In the genomic region with DNA sequence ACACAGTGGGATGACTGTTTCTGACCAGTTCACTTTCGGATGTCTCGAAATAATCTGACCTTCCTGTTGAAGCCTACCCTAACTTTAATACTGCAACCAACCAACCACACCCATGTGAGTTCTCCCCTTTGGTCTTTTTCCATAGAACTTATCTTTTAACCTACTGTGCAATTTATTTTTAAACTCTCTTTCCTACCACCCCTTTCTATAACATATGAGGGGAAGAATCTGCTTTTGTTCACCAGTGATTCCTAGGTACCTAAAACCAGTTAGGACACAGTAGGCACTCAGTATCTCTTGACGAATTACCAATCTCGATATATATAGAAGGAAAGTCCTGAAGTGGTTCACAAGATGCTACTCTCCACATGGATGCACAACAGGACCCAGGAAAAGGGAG, we compare ENCODE assay signal across 30 cellular contexts. TPM values are rescaled to one million over a fixed set of nuclear protein-coding genes. Genes with fewer than 3 reads are reported as not detected.
"Had no signal": no experiment of that assay in that cellular context is flagged by ENCODE, and none has a peak within 500 bp of the region (broad histone marks: within the 10 kb centered on the region; RNA-seq: fewer than 3 reads in every experiment).

No MANE protein-coding gene starts in this region.

- H3K27ac ChIP-seq: colonic mucosa, epithelial cell of prostate, gastrocnemius medialis, hepatocyte, left lung, neutrophil, pancreas, testis, tibial artery, upper lobe of left lung, uterus had no signal

- H3K4me1 ChIP-seq: colonic mucosa, uterus had no signal

- H3K4me3 Mint-ChIP-seq: dendritic cell treated with granulocyte-macrophage colony-stimulating factor and Interleukin-4, amounts not matched to agents 40 ng/mL and 50 ng/mL, for 4 days; endodermal cell; mesothelial cell of epicardium; naive thymus-derived CD4-positive, alpha-beta T cell; neural crest cell; stimulated activated memory B cell treated with anti-CD40 and anti-IgM and Interleukin-4, amounts not matched to agents 10 μg/mL and 1 μg/mL and 100 μg/mL, for 72 hours had no signal

- H3K27ac Mint-ChIP-seq: dendritic cell treated with granulocyte-macrophage colony-stimulating factor and Interleukin-4, amounts not matched to agents 40 ng/mL and 50 ng/mL, for 4 days; endodermal cell; mesothelial cell of epicardium; stimulated activated memory B cell treated with anti-CD40 and anti-IgM and Interleukin-4, amounts not matched to agents 10 μg/mL and 1 μg/mL and 100 μg/mL, for 72 hours had no signal

- H3K9me3 Mint-ChIP-seq: dendritic cell treated with granulocyte-macrophage colony-stimulating factor and Interleukin-4, amounts not matched to agents 40 ng/mL and 50 ng/mL, for 4 days; endodermal cell; mesothelial cell of epicardium; naive thymus-derived CD4-positive, alpha-beta T cell; neural crest cell; stimulated activated memory B cell treated with anti-CD40 and anti-IgM and Interleukin-4, amounts not matched to agents 10 μg/mL and 1 μg/mL and 100 μg/mL, for 72 hours had no signal

- H3K27me3 Mint-ChIP-seq: dendritic cell treated with granulocyte-macrophage colony-stimulating factor and Interleukin-4, amounts not matched to agents 40 ng/mL and 50 ng/mL, for 4 days; naive thymus-derived CD4-positive, alpha-beta T cell; stimulated activated memory B cell treated with anti-CD40 and anti-IgM and Interleukin-4, amounts not matched to agents 10 μg/mL and 1 μg/mL and 100 μg/mL, for 72 hours had no signal

- H3K9me3 ChIP-seq: colonic mucosa, gastrocnemius medialis, left lung, neutrophil, pancreas, testis, tibial artery, upper lobe of left lung, uterus had no signal

- H3K4me2 ChIP-seq: hepatocyte, smooth muscle cell had no signal

- DNase-seq: colonic mucosa; effector CD8-positive, alpha-beta T cell; endodermal cell; foreskin fibroblast; gastrocnemius medialis; head of caudate nucleus; kidney; left lung; mesenchymal stem cell; naive thymus-derived CD4-positive, alpha-beta T cell; pancreas; stimulated activated CD4-positive, alpha-beta T cell treated with anti-CD3 and anti-CD28 coated beads, Interleukin-12 subunit alpha, Interleukin-12 subunit beta, amount 100 ng/mL, for 4 hours; stimulated activated CD4-positive, alpha-beta T cell treated with anti-CD3 and anti-CD28 coated beads, Interleukin-1b, Interleukin-23, amount 100 ng/mL, for 48 hours; stimulated activated CD4-positive, alpha-beta T cell treated with anti-CD3 and anti-CD28 coated beads, Interleukin-4, amount 100 ng/mL, for 4 hours; stimulated activated naive CD8-positive, alpha-beta T cell treated with anti-CD3 and anti-CD28 coated beads, Interleukin-15, Interleukin-2, amounts not matched to agents 100 U/mL and 50 U/mL, for 24 hours; substantia nigra; testis; tibial artery; upper lobe of left lung; uterus had no signal

- H3K27me3 ChIP-seq: colonic mucosa, gastrocnemius medialis, hepatocyte, left lung, neutrophil, pancreas, testis, tibial artery, upper lobe of left lung, uterus had no signal

- ATAC-seq: esophagus mucosa; gastrocnemius medialis; left lung; naive thymus-derived CD4-positive, alpha-beta T cell; pancreas; sciatic nerve; stimulated activated memory B cell treated with anti-CD40 and anti-IgM and Interleukin-4, amounts not matched to agents 10 μg/mL and 1 μg/mL and 100 μg/mL, for 72 hours; stimulated activated naive CD8-positive, alpha-beta T cell treated with anti-CD3 and anti-CD28 coated beads, Interleukin-15, Interleukin-2, amounts not matched to agents 100 U/mL and 50 U/mL, for 24 hours had no signal

- FAIRE-seq: kidney, pancreas had no signal

- H3K36me3 ChIP-seq: colonic mucosa, uterus had no signal

- H2AFZ ChIP-seq: hepatocyte had no signal

- H3K4me3 ChIP-seq: colonic mucosa, gastrocnemius medialis, hepatocyte, left lung, pancreas, smooth muscle cell, testis, tibial artery, upper lobe of left lung, uterus had no signal

RNA-seq across cellular contexts. Expression of gene COL12A1, which starts 30.8 kb away (rescaled TPM):
- polyA plus RNA-seq: naive thymus-derived CD4-positive, alpha-beta T cell had no signal
